ENCODE assay signal across 10 cellular contexts in genomic region chr5:16727937-16728336, GRCh38.
DNase-seq lines count a peak whose midpoint lies in the region; ATAC-seq and TF ChIP-seq lines count a peak whose summit lies in the region.
"Had no signal": no experiment of that assay in that cellular context is flagged by ENCODE, and none has a peak within 500 bp of the region (broad histone marks: within the 10 kb centered on the region; RNA-seq: fewer than 3 reads in every experiment).

No MANE protein-coding gene starts in this region.

- H3K36me3 ChIP-seq in colonic mucosa (no peaks in the 10 kb centered on the region), mucosa of rectum (ENCODE audit: control insufficient read depth in 2 of 2, insufficient read depth in 2 of 2, low read length in 2 of 2) (peaks cover 2 to 4% of the 10 kb centered on the region in 2 donors)
- H3K36me3 ChIP-seq: gastroesophageal sphincter had no signal

- H3K9me3 Mint-ChIP-seq in Calu3 (ENCODE audit: low read depth, unreplicated experiment): peaks cover 8% of the 10 kb centered on the region
- H3K9me3 Mint-ChIP-seq: activated naive CD4-positive, alpha-beta T cell treated with anti-CD3 and anti-CD28 coated beads, Interleukin-2, amount 50 U/mL, for 24 hours had no signal

- no peak overlapping the region for H3K4me3 Mint-ChIP-seq in Calu3 (ENCODE audit: low read depth, unreplicated experiment)
- H3K4me3 Mint-ChIP-seq: activated naive CD4-positive, alpha-beta T cell treated with anti-CD3 and anti-CD28 coated beads, Interleukin-2, amount 50 U/mL, for 24 hours had no signal

- H3K27ac Mint-ChIP-seq in Calu3 (ENCODE audit: unreplicated experiment): peak overlapping the region; percentile 39
- H3K27ac Mint-ChIP-seq: activated naive CD4-positive, alpha-beta T cell treated with anti-CD3 and anti-CD28 coated beads, Interleukin-2, amount 50 U/mL, for 24 hours had no signal

- no peaks in the 10 kb centered on the region for H3K4me1 ChIP-seq in colonic mucosa
- H3K4me1 ChIP-seq in mucosa of rectum (ENCODE audit: control insufficient read depth in 2 of 2, insufficient read depth in 2 of 2, low read length in 2 of 2): peaks cover 4% of the 10 kb centered on the region in 2 donors

- no peak overlapping the region for H3K9ac ChIP-seq in colonic mucosa (ENCODE audit: low read depth in 2 of 2, low read length in 2 of 2)
- no peak overlapping the region for H3K9ac ChIP-seq in mucosa of rectum (ENCODE audit: low read depth in 1 of 2, low read length in 2 of 2)

- H3K27me3 ChIP-seq in colonic mucosa (no peaks in the 10 kb centered on the region), mucosa of rectum (ENCODE audit: control insufficient read depth in 2 of 2, insufficient read depth in 2 of 2, low read length in 2 of 2) (no peaks in the 10 kb centered on the region)
- H3K27me3 ChIP-seq: gastroesophageal sphincter had no signal

- H3K4me1 Mint-ChIP-seq in Calu3 (ENCODE audit: low read depth, unreplicated experiment): peaks cover 56% of the 10 kb centered on the region

- DNase-seq in Calu3: no peak
- DNase-seq in NCI-H1092 treated with DMSO at 0.1 percent for 48 hours (lab: John Stamatoyannopoulos, UW): peak; percentile 90
- peak; percentile 68 for DNase-seq in colonic mucosa
- no peak for DNase-seq in HCEC 1CT
- DNase-seq in NK-92 (lab: John Stamatoyannopoulos, UW; ENCODE audit: unreplicated experiment): no peak

- H3K9me3 ChIP-seq in colonic mucosa (no peaks in the 10 kb centered on the region), mucosa of rectum (ENCODE audit: control insufficient read depth in 2 of 2, low read length in 2 of 2) (no peaks in the 10 kb centered on the region)
- H3K9me3 ChIP-seq: gastroesophageal sphincter had no signal

- H3K4me3 ChIP-seq in colonic mucosa: no peak overlapping the region
- no peak overlapping the region for H3K4me3 ChIP-seq in mucosa of rectum (ENCODE audit: low read length in 2 of 2)
- H3K4me3 ChIP-seq: gastroesophageal sphincter had no signal

- no peak overlapping the region for H3K27ac ChIP-seq in colonic mucosa
- peak overlapping the region; percentile 53 to 56 for H3K27ac ChIP-seq in mucosa of rectum (ENCODE audit: low read depth in 2 of 2, low read length in 2 of 2)
- H3K27ac ChIP-seq: gastroesophageal sphincter had no signal

- BruUV-seq in Calu3 (replicated peaks; lab: Mats Ljungman, UMichigan): no TSS peak

- intact Hi-C loops in Calu3 (cut with micrococcal nuclease; ENCODE audit: unreplicated experiment): no loop called here
- intact Hi-C loops in colonic mucosa (cut with DNase I): no loop called here

- ATAC-seq in HG03159 (IDR thresholded peaks at IDR 0.05; ENCODE audit: unreplicated experiment): no peak
- no peak for ATAC-seq in HG02763 (IDR thresholded peaks at IDR 0.05; ENCODE audit: unreplicated experiment)
- ATAC-seq: gastroesophageal sphincter had no signal

- TF ChIP-seq CTCF in Calu3 (IDR thresholded peaks at IDR 0.05; ENCODE audit: unreplicated experiment) (no peak), colonic mucosa (IDR thresholded peaks at IDR 0.05) (no peak)

- peaks cover 66% of the 10 kb centered on the region for H3K36me3 Mint-ChIP-seq in Calu3 (ENCODE audit: insufficient read depth, unreplicated experiment)
- H3K36me3 Mint-ChIP-seq: activated naive CD4-positive, alpha-beta T cell treated with anti-CD3 and anti-CD28 coated beads, Interleukin-2, amount 50 U/mL, for 24 hours had no signal

- no peaks in the 10 kb centered on the region for H3K27me3 Mint-ChIP-seq in Calu3 (ENCODE audit: unreplicated experiment)
- H3K27me3 Mint-ChIP-seq: activated naive CD4-positive, alpha-beta T cell treated with anti-CD3 and anti-CD28 coated beads, Interleukin-2, amount 50 U/mL, for 24 hours had no signal

- CTCF ChIA-PET in Calu3 (lab: Charles Lee): interaction anchor here (0.9 kb wide), 1 partner anchor 11 kb away, joined by 3 read pairs; no protein-coding TSS in a partner anchor

Comparison
In these comparisons a context has a peak if more than half of its experiments do, and no peak if none do; other contexts are left out.
1. DNase-seq: peak in NCI-H1092 treated with DMSO at 0.1 percent for 48 hours (single experiment) and colonic mucosa (single experiment); none in Calu3 (single experiment), HCEC 1CT (single experiment) and NK-92 (single experiment).